In the genomic region with DNA sequence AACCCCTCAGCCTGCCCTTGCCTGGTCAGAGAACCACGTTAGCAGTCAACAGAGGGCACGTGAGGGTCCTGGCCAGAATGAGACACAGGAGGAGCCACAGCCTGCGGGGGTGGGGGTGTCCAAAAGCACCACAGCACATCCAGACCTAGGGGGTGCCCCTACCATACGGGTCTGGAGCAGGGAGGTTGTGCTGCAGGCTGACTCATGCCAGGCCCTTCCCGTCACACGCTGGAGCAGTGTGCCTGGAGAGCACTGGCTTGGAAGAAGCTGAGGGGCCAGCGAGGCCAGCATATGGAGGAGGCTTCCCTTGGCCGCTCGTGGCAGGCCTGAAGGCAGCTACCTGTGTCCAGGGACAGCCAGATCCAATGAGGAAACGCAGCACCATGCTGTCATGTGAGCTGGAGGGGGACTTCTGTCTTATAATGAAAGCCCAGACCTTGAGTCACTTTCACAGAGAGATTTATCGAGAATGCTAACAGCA, we compare ENCODE assay signal across 8 cellular contexts. TPM values are rescaled to one million over a fixed set of nuclear protein-coding genes. Genes with fewer than 3 reads are reported as not detected.
DNase-seq lines count a peak whose midpoint lies in the region; ATAC-seq and TF ChIP-seq lines count a peak whose summit lies in the region.

No MANE protein-coding gene starts in this region.

- peak overlapping the region in 4 of 6 donors; percentile 89 to 93 (median 91) for H3K27ac Mint-ChIP-seq in immature natural killer cell

- no peak for TF ChIP-seq POLR2A in HCT116 (IDR thresholded peaks at IDR 0.05; ENCODE audit: borderline replicate concordance, extremely low read depth, insufficient read depth, insufficient read length)

- peak overlapping the region; percentile 83 for H3K9ac ChIP-seq in HCT116 (ENCODE audit: low read length)

- no peak for TF ChIP-seq RAD21 in HCT116 (IDR thresholded peaks at IDR 0.05; ENCODE audit: low read depth)

- H2AFZ ChIP-seq in HCT116 (ENCODE audit: low read depth, low read length, poor library complexity, severe bottlenecking) = no peak overlapping the region

- BruUV-seq in A673 (replicated peaks; lab: Mats Ljungman, UMichigan) (no TSS peak), HCT116 (replicated peaks; lab: Mats Ljungman, UMichigan) (no TSS peak)

- CTCF ChIA-PET in A673 (lab: Charles Lee) = no interaction called here
- CTCF ChIA-PET in HCT116 (lab: Charles Lee) = no interaction called here

- H3K4me2 ChIP-seq in HCT116 (ENCODE audit: low read length) = peak overlapping the region; percentile 81

- no peak for DNase-seq in A673 (ENCODE audit: low spot score)
- DNase-seq in HCT116 (ENCODE audit: low read depth, low spot score) = no peak
- DNase-seq in activated T-cell treated with anti-CD3 and anti-CD28 coated beads, Interleukin-2, amount 50 U/mL, for 48 hours = peak; percentile 57 to 64
- no peak for DNase-seq in immature natural killer cell
- DNase-seq in NCI-H2107 treated with DMSO at 0.1 percent for 48 hours (lab: John Stamatoyannopoulos, UW; ENCODE audit: unreplicated experiment) = no peak
- DNase-seq in retina = no peak
- no peak for DNase-seq in NCI-H1930 (lab: John Stamatoyannopoulos, UW)

- H3K4me3 ChIP-seq in A673 (ENCODE audit: low read depth, low read length, poor library complexity, severe bottlenecking) (no peak overlapping the region), HCT116 (replicated peaks in 1 of 2; ENCODE audit: low read depth in 1 of 2, low read length in 2 of 2) (peak overlapping the region; percentile 56 to 69)

- no peaks in the 10 kb centered on the region for H3K9me2 ChIP-seq in HCT116 (ENCODE audit: insufficient read depth)

- peaks cover 5 to 10% of the 10 kb centered on the region in 2 donors for H3K4me1 Mint-ChIP-seq in immature natural killer cell

- peaks cover 18% of the 10 kb centered on the region for H3K36me3 ChIP-seq in A673 (ENCODE audit: insufficient read depth, low read length, poor library complexity, severe bottlenecking)
- peaks cover 0 to 5% of the 10 kb centered on the region in 2 experiments; a peak in 1 of 4 replicates for H3K36me3 ChIP-seq in HCT116 (ENCODE audit: control insufficient read depth in 1 of 2, insufficient read depth in 2 of 2, low read length in 2 of 2)

- RAD21 ChIA-PET in HCT116 (lab: Charles Lee; ENCODE audit: low non-redundant PET in 1 of 2, low total read pairs in 2 of 2, uncharacterized antibody in 2 of 2, unreplicated experiment in 2 of 2) = no interaction called here

- H3K36me3 Mint-ChIP-seq in immature natural killer cell = no peaks in the 10 kb centered on the region

- H3K79me2 ChIP-seq in HCT116 (ENCODE audit: insufficient read depth, low read length) = peaks cover 40% of the 10 kb centered on the region

- no peak overlapping the region for H3K4me3 Mint-ChIP-seq in immature natural killer cell

- intact Hi-C loops in A673 (cut with micrococcal nuclease; ENCODE audit: unreplicated experiment) (no loop called here), HCT116 (cut with micrococcal nuclease) (no loop called here)

- no peaks in the 10 kb centered on the region for H4K20me1 ChIP-seq in HCT116 (ENCODE audit: insufficient read depth)

- TF ChIP-seq CTCF in A673 (conservative IDR thresholded peaks at IDR 0.05; ENCODE audit: low read depth, low read length) (no peak), HCT116 (IDR thresholded peaks at IDR 0.05 in 2 of 3, conservative IDR thresholded peaks at IDR 0.05 in 1 of 3; ENCODE audit: borderline replicate concordance in 1 of 3, insufficient read depth in 1 of 3, low read depth in 2 of 3, low read length in 2 of 3) (no peak)

- H3K9me3 Mint-ChIP-seq in immature natural killer cell = no peaks in the 10 kb centered on the region

- no peaks in the 10 kb centered on the region for H3K9me3 ChIP-seq in A673 (ENCODE audit: low read depth, low read length, poor library complexity, severe bottlenecking)
- H3K9me3 ChIP-seq in HCT116 (ENCODE audit: control insufficient read depth in 1 of 2, insufficient read depth in 1 of 2, low read depth in 1 of 2, low read length in 2 of 2) = no peaks in the 10 kb centered on the region

- POLR2A ChIA-PET in A673 (lab: Charles Lee; ENCODE audit: low non-redundant PET) = no interaction called here
- POLR2A ChIA-PET in HCT116 (lab: Charles Lee) = no interaction called here

- H3K27me3 ChIP-seq in A673 (replicated peaks; ENCODE audit: insufficient read depth, low read depth, low read length, poor library complexity) = peaks cover 21% of the 10 kb centered on the region
- no peaks in the 10 kb centered on the region for H3K27me3 ChIP-seq in HCT116 (ENCODE audit: insufficient read depth, low read length)

- H3K4me1 ChIP-seq in A673 (ENCODE audit: insufficient read depth, low read length, poor library complexity, severe bottlenecking) = no peaks in the 10 kb centered on the region
- H3K4me1 ChIP-seq in HCT116 (ENCODE audit: control insufficient read depth in 1 of 2, insufficient read depth in 2 of 2, low read length in 2 of 2) = peaks cover 9 to 31% of the 10 kb centered on the region in 2 experiments

- peak; percentile 44 for ATAC-seq in HCT116
- no peak for ATAC-seq in GM19328 (IDR thresholded peaks at IDR 0.05; ENCODE audit: unreplicated experiment)

- peaks cover 0 to 8% (median 8%) of the 10 kb centered on the region in 3 donors for H3K27me3 Mint-ChIP-seq in immature natural killer cell (ENCODE audit: low read depth in 3 of 3)

- H3K27ac ChIP-seq in A673 (ENCODE audit: low read depth, low read length, poor library complexity, severe bottlenecking) = peak overlapping the region; percentile 72
- H3K27ac ChIP-seq in HCT116 (ENCODE audit: low read depth, low read length) = peak overlapping the region; percentile 88

TF ChIP-seq in HCT116, 20 proteins besides CTCF, POLR2A, EP300 and RAD21 (continues in another document):
- TF ChIP-seq ZFX (IDR thresholded peaks at IDR 0.05) (no peak), EGR1 (IDR thresholded peaks at IDR 0.05; ENCODE audit: low read depth) (no peak), FOSL1 (IDR thresholded peaks at IDR 0.05; ENCODE audit: low read depth) (no peak), SP1 (IDR thresholded peaks at IDR 0.05; ENCODE audit: low read depth) (no peak), EZH2phosphoT487 (IDR thresholded peaks at IDR 0.05; ENCODE audit: borderline replicate concordance) (no peak), TCF7L2 (IDR thresholded peaks at IDR 0.05; ENCODE audit: borderline replicate concordance, extremely low read depth, insufficient read depth, insufficient read length) (no peak), YY1 (IDR thresholded peaks at IDR 0.05; ENCODE audit: extremely low read depth, insufficient replicate concordance, low read depth, low read length) (no peak), SIN3A (IDR thresholded peaks at IDR 0.05; ENCODE audit: low read depth) (no peak), EZH2 (IDR thresholded peaks at IDR 0.05) (no peak), SRF (IDR thresholded peaks at IDR 0.05; ENCODE audit: low read depth) (no peak), ZNF274 (IDR thresholded peaks at IDR 0.05; ENCODE audit: low read depth, low read length) (no peak), ZBTB33 (IDR thresholded peaks at IDR 0.05; ENCODE audit: extremely low read depth, insufficient replicate concordance, low read length) (no peak), CBX3 (IDR thresholded peaks at IDR 0.05; ENCODE audit: low read depth) (no peak), JUND (IDR thresholded peaks at IDR 0.05) (no peak), CEBPB (IDR thresholded peaks at IDR 0.05; ENCODE audit: low read depth) (no peak)

RNA-seq across cellular contexts. Expression of gene IRAK1, which starts 1.5 kb away (rescaled TPM):
- total RNA-seq in A673 (2021) (118 and 147 TPM in 2 replicates), HCT116 (2021; ENCODE audit: unreplicated experiment) (92.3 TPM)
- polyA plus RNA-seq in HCT116 (2012) = 104 and 125 TPM in 2 replicates
- 10 to 100 TPM; 39.0 to 81.9 (median 46.6) TPM for polyA plus RNA-seq in immature natural killer cell

RNA-seq across cellular contexts. Expression of gene TMEM187, which starts 48.6 kb away (rescaled TPM):
- total RNA-seq in A673 (2021) = 2.8 and 6.8 TPM in 2 replicates
- total RNA-seq in HCT116 (2021; ENCODE audit: unreplicated experiment) = 12.6 TPM
- 7.5 and 9.6 TPM in 2 replicates for polyA plus RNA-seq in HCT116 (2012)
- 10 to 100 TPM in 1 of 3 donors, 1 to 10 TPM in 2; 4.1 to 17.5 (median 5.2) TPM for polyA plus RNA-seq in immature natural killer cell

RNA-seq across cellular contexts. Expression of gene HCFC1, which starts 49.6 kb away (rescaled TPM):
- total RNA-seq in A673 (2021) (124 and 137 TPM in 2 replicates), HCT116 (2021; ENCODE audit: unreplicated experiment) (72.8 TPM)
- polyA plus RNA-seq in HCT116 (2012) = 30.8 and 35.3 TPM in 2 replicates
- polyA plus RNA-seq in immature natural killer cell = 10 to 100 TPM in 1 of 3 donors, 1 to 10 TPM in 2; 1.0 to 14.6 (median 2.9) TPM

Comparison
In these comparisons a context has a peak if more than half of its experiments do, and no peak if none do; other contexts are left out.
1. DNase-seq: peak in activated T-cell treated with anti-CD3 and anti-CD28 coated beads, Interleukin-2, amount 50 U/mL, for 48 hours (2 of 2); none in A673 (single experiment), HCT116 (single experiment), immature natural killer cell (0 of 3), NCI-H2107 treated with DMSO at 0.1 percent for 48 hours (single experiment), retina (single experiment) and NCI-H1930 (0 of 2).